In the genomic region with DNA sequence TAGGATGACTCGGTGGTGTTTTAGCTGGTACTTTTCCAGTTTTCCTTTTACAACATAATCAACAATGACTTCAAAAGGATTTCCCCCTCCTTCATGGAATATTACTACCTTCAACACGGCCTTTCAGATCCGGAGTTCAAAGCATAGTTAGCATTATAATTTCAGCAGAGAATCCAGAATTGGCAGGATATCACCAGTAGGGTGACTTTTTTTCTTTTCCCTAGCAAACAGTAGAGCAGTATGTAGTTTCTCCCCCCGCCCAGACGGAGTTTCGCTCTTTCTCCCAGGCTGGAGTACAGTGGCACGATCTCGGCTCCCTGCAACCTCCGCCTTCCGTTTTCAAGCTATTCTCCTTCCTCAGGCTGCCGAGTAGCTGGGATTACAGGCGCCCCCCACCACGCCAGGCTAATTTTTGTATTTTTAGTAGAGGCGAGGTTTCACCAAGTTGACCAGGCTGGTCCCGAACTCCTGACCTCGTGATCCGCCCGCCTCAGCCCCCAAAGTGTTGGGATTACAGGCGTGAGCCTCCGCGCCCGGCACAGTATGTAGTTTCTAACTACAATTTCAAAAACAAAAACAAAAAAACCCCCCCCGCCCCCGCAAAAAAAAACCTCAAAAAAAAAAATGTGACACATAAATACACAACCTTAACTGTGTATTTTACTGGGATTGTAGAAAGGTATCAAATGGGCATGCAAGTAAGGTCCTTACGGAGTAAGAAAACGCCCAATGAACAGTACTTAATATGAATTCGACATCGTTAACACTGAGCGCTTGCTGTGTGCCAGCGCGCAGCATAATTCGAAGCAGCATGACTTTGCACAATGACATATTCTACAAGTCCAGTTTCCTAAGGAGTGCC, we compare ENCODE assay signal across 8 cellular contexts.
DNase-seq lines count a peak whose midpoint lies in the region; ATAC-seq and TF ChIP-seq lines count a peak whose summit lies in the region.

No MANE protein-coding gene starts in this region.

- ATAC-seq in HG02840 (IDR thresholded peaks at IDR 0.05; ENCODE audit: low FRiP score, unreplicated experiment): peak; percentile 7

- TF ChIP-seq CTCF in choroid plexus epithelial cell (conservative IDR thresholded peaks at IDR 0.05; ENCODE audit: low read depth, low read length): peak; percentile 31

- no peaks in the 10 kb centered on the region for H3K27me3 ChIP-seq in layer of hippocampus (ENCODE audit: control insufficient read depth, insufficient read depth, low read length)

- H3K4me3 ChIP-seq in choroid plexus epithelial cell (ENCODE audit: low read depth, low read length): peak overlapping the region; percentile 82

- peak overlapping the region; percentile 100 for H3K27ac ChIP-seq in layer of hippocampus (ENCODE audit: low read depth, low read length)

- DNase-seq in ELF-1 (ENCODE audit: low read depth, low spot score) (peak; percentile 73), NCI-H2227 treated with DMSO at 0.1 percent for 48 hours (lab: John Stamatoyannopoulos, UW) (peak; percentile 94), choroid plexus epithelial cell (ENCODE audit: low read depth) (peak; percentile 85), GM19238 (ENCODE audit: insufficient read length, low spot score) (no peak)
- peak; percentile 15 for DNase-seq in activated CD4-positive, alpha-beta T cell treated with anti-CD3 and anti-CD28 coated beads for 1 hour
- peak; percentile 19 to 30 for DNase-seq in stimulated activated CD4-positive, alpha-beta T cell treated with anti-CD3 and anti-CD28 coated beads, Interleukin-15, amount 100 ng/mL, for 48 hours (ENCODE audit: low read depth in 2 of 2)
